ENCODE assay signal across 8 cellular contexts in the genomic region with DNA sequence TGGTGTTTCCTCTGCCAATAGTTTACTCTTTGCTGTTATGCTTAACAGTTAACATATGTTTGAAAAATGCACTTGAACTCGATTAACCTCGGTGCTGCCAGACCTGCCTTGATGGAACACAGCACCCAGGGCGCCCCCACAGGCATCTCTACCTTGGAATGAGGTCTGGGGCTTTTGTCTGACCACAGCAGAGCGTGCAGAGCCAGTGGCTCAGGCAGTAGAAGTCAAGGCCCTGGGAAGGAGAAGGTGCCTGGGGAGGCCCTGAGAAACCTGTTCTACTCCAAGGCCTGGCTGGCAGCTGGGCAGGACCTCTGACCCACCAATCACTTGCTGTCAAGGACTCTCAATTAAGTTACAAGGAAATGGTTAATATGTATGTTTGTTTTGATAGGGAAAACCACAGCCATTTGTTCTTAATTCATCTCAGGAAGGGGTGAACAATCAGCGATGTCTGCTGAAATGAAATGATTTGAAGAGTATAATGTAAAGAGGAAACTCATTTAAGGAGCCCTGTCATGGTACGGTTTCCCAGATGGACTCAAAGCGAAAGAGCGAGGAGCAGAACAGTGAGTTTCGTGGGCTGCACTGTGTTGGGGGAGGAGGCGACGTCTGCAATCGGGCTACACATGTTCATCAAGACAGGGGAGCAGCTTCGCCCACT. TPM values are rescaled to one million over a fixed set of nuclear protein-coding genes. Genes with fewer than 3 reads are reported as not detected.
DNase-seq lines count a peak whose midpoint lies in the region; ATAC-seq lines count a peak whose summit lies in the region.

No MANE protein-coding gene starts in this region.

- DNase-seq in activated T-cell treated with anti-CD3 and anti-CD28 coated beads for 48 hours (ENCODE audit: low read depth), result peak; percentile 41
- DNase-seq in activated T-cell treated with anti-CD3 and anti-CD28 coated beads, Interleukin-2, amount 50 U/mL, for 1 hour, result no peak
- peak; percentile 24 for DNase-seq in stimulated activated naive B cell treated with anti-CD40 and anti-IgM and Interleukin-4, amounts not matched to agents 10 μg/mL and 1 μg/mL and 100 μg/mL, for 72 hours
- no peak for DNase-seq in immature natural killer cell
- DNase-seq in cerebellar cortex (ENCODE audit: low spot score), result no peak

- H3K27me3 Mint-ChIP-seq in activated T-helper 17 cell treated with anti-CD3 and anti-CD28 coated beads, Interleukin-2, amount 50 U/mL, for 72 hours, result no peaks in the 10 kb centered on the region
- no peaks in the 10 kb centered on the region for H3K27me3 Mint-ChIP-seq in stimulated activated naive B cell treated with anti-CD40 and anti-IgM and Interleukin-4, amounts not matched to agents 10 μg/mL and 1 μg/mL and 100 μg/mL, for 72 hours
- peaks cover 0 to 2% (median 0%) of the 10 kb centered on the region in 3 donors for H3K27me3 Mint-ChIP-seq in immature natural killer cell (ENCODE audit: low read depth in 3 of 3)

- H3K27ac Mint-ChIP-seq in activated T-helper 17 cell treated with anti-CD3 and anti-CD28 coated beads, Interleukin-2, amount 50 U/mL, for 72 hours, result peak overlapping the region; percentile 82
- peak overlapping the region; percentile 62 for H3K27ac Mint-ChIP-seq in stimulated activated naive B cell treated with anti-CD40 and anti-IgM and Interleukin-4, amounts not matched to agents 10 μg/mL and 1 μg/mL and 100 μg/mL, for 72 hours
- peak overlapping the region in 3 of 6 donors; percentile 8 to 53 (median 35) for H3K27ac Mint-ChIP-seq in immature natural killer cell

- peaks cover 83% of the 10 kb centered on the region for H3K36me3 Mint-ChIP-seq in activated T-helper 17 cell treated with anti-CD3 and anti-CD28 coated beads, Interleukin-2, amount 50 U/mL, for 72 hours (ENCODE audit: low read depth)
- peaks cover 52 to 67% of the 10 kb centered on the region in 2 donors for H3K36me3 Mint-ChIP-seq in stimulated activated naive B cell treated with anti-CD40 and anti-IgM and Interleukin-4, amounts not matched to agents 10 μg/mL and 1 μg/mL and 100 μg/mL, for 72 hours
- peaks cover 6 to 41% (median 9%) of the 10 kb centered on the region in 3 donors for H3K36me3 Mint-ChIP-seq in immature natural killer cell

- H3K4me1 Mint-ChIP-seq in activated T-helper 17 cell treated with anti-CD3 and anti-CD28 coated beads, Interleukin-2, amount 50 U/mL, for 72 hours, result peaks cover 43% of the 10 kb centered on the region
- peaks cover 45 to 69% of the 10 kb centered on the region in 2 donors for H3K4me1 Mint-ChIP-seq in stimulated activated naive B cell treated with anti-CD40 and anti-IgM and Interleukin-4, amounts not matched to agents 10 μg/mL and 1 μg/mL and 100 μg/mL, for 72 hours
- H3K4me1 Mint-ChIP-seq in immature natural killer cell, result peaks cover 37 to 85% of the 10 kb centered on the region in 2 donors

- peak overlapping the region; percentile 51 for H3K4me3 Mint-ChIP-seq in activated T-helper 17 cell treated with anti-CD3 and anti-CD28 coated beads, Interleukin-2, amount 50 U/mL, for 72 hours
- H3K4me3 Mint-ChIP-seq in stimulated activated naive B cell treated with anti-CD40 and anti-IgM and Interleukin-4, amounts not matched to agents 10 μg/mL and 1 μg/mL and 100 μg/mL, for 72 hours, result peak overlapping the region; percentile 40 to 58
- H3K4me3 Mint-ChIP-seq in immature natural killer cell, result no peak overlapping the region

- H3K9me3 Mint-ChIP-seq in activated T-helper 17 cell treated with anti-CD3 and anti-CD28 coated beads, Interleukin-2, amount 50 U/mL, for 72 hours, result no peaks in the 10 kb centered on the region
- H3K9me3 Mint-ChIP-seq in stimulated activated naive B cell treated with anti-CD40 and anti-IgM and Interleukin-4, amounts not matched to agents 10 μg/mL and 1 μg/mL and 100 μg/mL, for 72 hours, result no peaks in the 10 kb centered on the region
- no peaks in the 10 kb centered on the region for H3K9me3 Mint-ChIP-seq in immature natural killer cell

- ATAC-seq in HG03103 (IDR thresholded peaks at IDR 0.05; ENCODE audit: low read depth, unreplicated experiment) (peak; percentile 67), GM18867 (IDR thresholded peaks at IDR 0.05; ENCODE audit: unreplicated experiment) (no peak)
- ATAC-seq in activated T-helper 17 cell treated with anti-CD3 and anti-CD28 coated beads, Interleukin-2, amount 50 U/mL, for 72 hours (replicated peaks), result peak; percentile 92
- ATAC-seq in stimulated activated naive B cell treated with anti-CD40 and anti-IgM and Interleukin-4, amounts not matched to agents 10 μg/mL and 1 μg/mL and 100 μg/mL, for 72 hours (replicated peaks), result peak; percentile 93 to 98

RNA-seq across cellular contexts. Expression of a gene that starts 21.9 kb away (rescaled TPM):
- total RNA-seq in activated T-helper 17 cell treated with anti-CD3 and anti-CD28 coated beads, Interleukin-2, amount 50 U/mL, for 72 hours, result 100 to 1,000 TPM in 1 of 2 donors, 10 to 100 TPM in 1; 84.8 to 173 TPM
- polyA plus RNA-seq in immature natural killer cell, result 100 to 1,000 TPM; 162 to 195 (median 168) TPM

Comparison
In these comparisons a context has a peak if more than half of its experiments do, and no peak if none do; other contexts are left out.
1. DNase-seq: peak in activated T-cell treated with anti-CD3 and anti-CD28 coated beads for 48 hours (single experiment) and stimulated activated naive B cell treated with anti-CD40 and anti-IgM and Interleukin-4, amounts not matched to agents 10 μg/mL and 1 μg/mL and 100 μg/mL, for 72 hours (single experiment); none in activated T-cell treated with anti-CD3 and anti-CD28 coated beads, Interleukin-2, amount 50 U/mL, for 1 hour (single experiment), immature natural killer cell (0 of 3) and cerebellar cortex (single experiment).
2. H3K4me3 Mint-ChIP-seq: peak in activated T-helper 17 cell treated with anti-CD3 and anti-CD28 coated beads, Interleukin-2, amount 50 U/mL, for 72 hours (single experiment) and stimulated activated naive B cell treated with anti-CD40 and anti-IgM and Interleukin-4, amounts not matched to agents 10 μg/mL and 1 μg/mL and 100 μg/mL, for 72 hours (2 of 2); none in immature natural killer cell (0 of 5).